Comparison of ENCODE assay signal across 8 cellular contexts in genomic region chr1:32651461-32652073, GRCh38. TPM values are rescaled to one million over a fixed set of nuclear protein-coding genes. Genes with fewer than 3 reads are reported as not detected.
DNase-seq lines count a peak whose midpoint lies in the region; ATAC-seq, FAIRE-seq and TF ChIP-seq lines count a peak whose summit lies in the region.

No MANE protein-coding gene starts in this region.

- peak overlapping the region; percentile 96 to 98 for H3K27ac Mint-ChIP-seq in effector memory CD8-positive, alpha-beta T cell
- H3K27ac Mint-ChIP-seq in naive B cell = peak overlapping the region; percentile 94 to 100 (median 99)

- FAIRE-seq in D721Med (lab: Jason Lieb, UNC) = no peak

- H3K4me3 Mint-ChIP-seq in effector memory CD8-positive, alpha-beta T cell = peak overlapping the region; percentile 87 to 88
- H3K4me3 Mint-ChIP-seq in naive B cell = peak overlapping the region; percentile 87 to 99 (median 96)

- peak overlapping the region; percentile 94 to 100 (median 98) for H3K9ac ChIP-seq in BLaER1 treated with 17β-estradiol and CSF1 and Interleukin-3, amounts not matched to agents 10 nM and 100 nM

- no peak for ATAC-seq in effector memory CD8-positive, alpha-beta T cell (replicated peaks)
- ATAC-seq in naive B cell (ENCODE audit: low read depth in 2 of 2) (no peak), GM18517 (IDR thresholded peaks at IDR 0.05; ENCODE audit: unreplicated experiment) (no peak)

- no peaks in the 10 kb centered on the region for H3K27me3 ChIP-seq in BLaER1 treated with 17β-estradiol and CSF1 and Interleukin-3, amounts not matched to agents 10 nM and 100 nM

- no peaks in the 10 kb centered on the region for H3K9me3 Mint-ChIP-seq in effector memory CD8-positive, alpha-beta T cell
- H3K9me3 Mint-ChIP-seq in naive B cell = no peaks in the 10 kb centered on the region

- H3K27me3 Mint-ChIP-seq in effector memory CD8-positive, alpha-beta T cell = no peaks in the 10 kb centered on the region
- no peaks in the 10 kb centered on the region for H3K27me3 Mint-ChIP-seq in naive B cell

- DNase-seq in GM19238 (ENCODE audit: insufficient read length, low spot score) (peak; percentile 27), NCI-H69 (lab: John Stamatoyannopoulos, UW) (peak; percentile 70), naive B cell (no peak), MV-4-11 (lab: John Stamatoyannopoulos, UW) (no peak), D721Med (ENCODE audit: insufficient read length, low spot score) (no peak)
- no peak for DNase-seq in effector memory CD8-positive, alpha-beta T cell

- H3K4me3 ChIP-seq in BLaER1 treated with 17β-estradiol and CSF1 and Interleukin-3, amounts not matched to agents 10 nM and 100 nM = peak overlapping the region; percentile 64 to 85 (median 80)

- peak overlapping the region; percentile 78 to 99 (median 93) for H3K4me2 ChIP-seq in BLaER1 treated with 17β-estradiol and CSF1 and Interleukin-3, amounts not matched to agents 10 nM and 100 nM

- TF ChIP-seq CTCF in D721Med (IDR thresholded peaks at IDR 0.05; ENCODE audit: insufficient read depth, missing control alignments) = no peak

- peaks cover 27 to 44% (median 40%) of the 10 kb centered on the region in 11 experiments; a peak in 21 of 22 replicates for H4K20me1 ChIP-seq in BLaER1 treated with 17β-estradiol and CSF1 and Interleukin-3, amounts not matched to agents 10 nM and 100 nM

- peaks cover 41 to 65% (median 59%) of the 10 kb centered on the region in 10 experiments for H3K4me1 ChIP-seq in BLaER1 treated with 17β-estradiol and CSF1 and Interleukin-3, amounts not matched to agents 10 nM and 100 nM

- H3K36me3 ChIP-seq in BLaER1 treated with 17β-estradiol and CSF1 and Interleukin-3, amounts not matched to agents 10 nM and 100 nM = peaks cover 43 to 56% (median 49%) of the 10 kb centered on the region in 11 experiments

- H3K27ac ChIP-seq in BLaER1 treated with 17β-estradiol and CSF1 and Interleukin-3, amounts not matched to agents 10 nM and 100 nM = peak overlapping the region; percentile 86 to 100 (median 98)

- peaks cover 80% of the 10 kb centered on the region for H3K36me3 Mint-ChIP-seq in effector memory CD8-positive, alpha-beta T cell (ENCODE audit: insufficient read depth)
- peaks cover 8 to 10% of the 10 kb centered on the region in 2 donors for H3K36me3 Mint-ChIP-seq in naive B cell

- no peaks in the 10 kb centered on the region for H3K9me3 ChIP-seq in BLaER1 treated with 17β-estradiol and CSF1 and Interleukin-3, amounts not matched to agents 10 nM and 100 nM (replicated peaks in 1 of 11)

- H3K4me1 Mint-ChIP-seq in effector memory CD8-positive, alpha-beta T cell (ENCODE audit: low read depth in 2 of 2) = peaks cover 37 to 64% of the 10 kb centered on the region in 2 donors
- H3K4me1 Mint-ChIP-seq in naive B cell = peaks cover 28 to 65% (median 56%) of the 10 kb centered on the region in 3 donors

RNA-seq across cellular contexts. Expression of gene RBBP4, which starts 0.6 kb away (rescaled TPM):
- 100 to 1,000 TPM; 307 to 561 (median 336) TPM for polyA plus RNA-seq in naive B cell (ENCODE audit: low read depth in 6 of 6)

RNA-seq across cellular contexts. Expression of gene ZBTB8OS, which starts 1.2 kb away (rescaled TPM):
- 10 to 100 TPM; 63.2 to 99.7 (median 85.8) TPM for polyA plus RNA-seq in naive B cell (ENCODE audit: low read depth in 6 of 6)

RNA-seq across cellular contexts. Expression of gene SYNC, which starts 51.0 kb away (rescaled TPM):
- not detected for polyA plus RNA-seq in naive B cell (ENCODE audit: low read depth in 6 of 6)

Comparison
In these comparisons a context has a peak if more than half of its experiments do, and no peak if none do; other contexts are left out.
1. DNase-seq: peak in GM19238 (single experiment) and NCI-H69 (single experiment); none in effector memory CD8-positive, alpha-beta T cell (0 of 3), naive B cell (single experiment), MV-4-11 (single experiment) and D721Med (single experiment).